Comparison of ENCODE assay signal across 18 cellular contexts in the genomic region with DNA sequence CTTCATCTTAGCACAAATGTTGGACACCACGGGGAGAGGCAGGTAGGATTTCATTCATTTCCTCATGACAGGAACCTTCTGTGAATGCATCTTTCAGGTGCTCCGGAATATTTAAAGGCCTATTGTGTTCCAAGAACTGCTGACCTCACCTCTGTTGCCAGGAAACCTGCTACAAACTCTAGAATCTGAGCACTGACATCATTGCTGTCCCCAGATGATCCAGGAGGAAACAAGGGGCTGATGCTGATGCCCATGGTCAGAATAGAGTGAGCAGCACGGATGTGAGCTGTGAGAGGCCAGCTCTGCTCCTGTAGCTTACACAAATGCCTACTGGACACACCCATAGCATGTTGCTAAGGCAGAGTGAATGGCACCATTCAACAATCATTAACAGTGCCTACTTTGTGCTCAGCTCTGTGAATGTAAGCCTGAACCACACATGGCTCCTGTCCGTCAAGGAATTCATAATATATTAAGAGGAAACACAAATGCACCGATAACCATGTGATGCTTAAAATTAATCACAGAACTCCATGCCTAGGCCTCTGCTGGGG.
"Had no signal": no experiment of that assay in that cellular context is flagged by ENCODE, and none has a peak within 500 bp of the region (broad histone marks: within the 10 kb centered on the region; RNA-seq: fewer than 3 reads in every experiment).

No MANE protein-coding gene starts in this region.

- H3K4me3 ChIP-seq: heart left ventricle, sigmoid colon, spleen had no signal

- FAIRE-seq: frontal cortex, keratinocyte had no signal

- H3K27me3 ChIP-seq: brain microvascular endothelial cell, heart left ventricle, sigmoid colon, spleen had no signal

- H3K36me3 ChIP-seq: brain microvascular endothelial cell, heart left ventricle, sigmoid colon, spleen had no signal

- DNase-seq: activated CD4-positive, alpha-beta T cell treated with anti-CD3 and anti-CD28 coated beads, Interleukin-2, amount 50 U/mL, for 1 hour; activated CD8-positive, alpha-beta memory T cell treated with anti-CD3 and anti-CD28 coated beads for 24 hours; activated naive CD4-positive, alpha-beta T cell; activated naive CD8-positive, alpha-beta T cell treated with anti-CD3 and anti-CD28 coated beads, Interleukin-2, amount 10 ng/mL, durations not matched to agents 7 days and 5 days; anterior cingulate cortex; brain microvascular endothelial cell; cerebellar nuclear complex; effector memory CD8-positive, alpha-beta T cell; heart left ventricle; nephron progenitor cell; sigmoid colon; spleen; T-cell; T-helper 9 cell had no signal

- ATAC-seq: activated CD4-positive, CD25-positive, alpha-beta regulatory T cell treated with anti-CD3 and anti-CD28 coated beads, Interleukin-2, amount 50 U/mL, for 24 hours; effector memory CD8-positive, alpha-beta T cell; T-cell had no signal

- H3K4me1 ChIP-seq: heart left ventricle, sigmoid colon, spleen had no signal

- H3K9me3 ChIP-seq: heart left ventricle, sigmoid colon, spleen had no signal

- H3K27ac ChIP-seq: brain microvascular endothelial cell, epithelial cell of prostate, sigmoid colon, spleen had no signal
